ENCODE assay signal across 2 cellular contexts in the genomic region with DNA sequence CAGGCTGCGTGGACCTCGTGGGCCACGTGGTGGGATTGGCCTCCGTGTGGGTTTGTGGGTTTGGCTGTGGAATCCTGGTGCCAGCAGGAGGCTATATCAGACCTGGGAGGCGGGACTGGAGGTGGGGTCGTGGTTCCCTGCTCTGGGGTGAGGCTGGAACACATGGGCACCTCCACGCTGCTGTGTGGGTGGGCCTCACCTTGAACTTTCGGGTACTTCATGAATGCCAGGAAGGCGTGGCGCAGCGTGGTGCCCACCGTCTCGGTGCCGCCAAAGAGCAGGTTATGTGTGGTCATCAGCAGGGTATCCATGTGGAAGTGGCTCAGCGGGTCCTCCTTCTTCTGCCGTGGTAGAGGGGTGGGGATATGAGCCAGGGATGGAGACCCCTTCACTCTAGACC.
TF ChIP-seq lines count a peak whose summit lies in the region.

No MANE protein-coding gene starts in this region.

TF ChIP-seq in K562, 482 proteins besides CTCF, POLR2A, EP300 and RAD21:
- TF ChIP-seq MAX (CRISPR knock-in tag; IDR thresholded peaks at IDR 0.05) (0 out of 2 replicates have a peak, but pooled peaks have one; percentile 22), RBFOX2 (IDR thresholded peaks at IDR 0.05; ENCODE audit: low read depth, low read length) (peak; percentile 35; the same call in 1 of the 2 replicates)
- TF ChIP-seq, protein P1, sequence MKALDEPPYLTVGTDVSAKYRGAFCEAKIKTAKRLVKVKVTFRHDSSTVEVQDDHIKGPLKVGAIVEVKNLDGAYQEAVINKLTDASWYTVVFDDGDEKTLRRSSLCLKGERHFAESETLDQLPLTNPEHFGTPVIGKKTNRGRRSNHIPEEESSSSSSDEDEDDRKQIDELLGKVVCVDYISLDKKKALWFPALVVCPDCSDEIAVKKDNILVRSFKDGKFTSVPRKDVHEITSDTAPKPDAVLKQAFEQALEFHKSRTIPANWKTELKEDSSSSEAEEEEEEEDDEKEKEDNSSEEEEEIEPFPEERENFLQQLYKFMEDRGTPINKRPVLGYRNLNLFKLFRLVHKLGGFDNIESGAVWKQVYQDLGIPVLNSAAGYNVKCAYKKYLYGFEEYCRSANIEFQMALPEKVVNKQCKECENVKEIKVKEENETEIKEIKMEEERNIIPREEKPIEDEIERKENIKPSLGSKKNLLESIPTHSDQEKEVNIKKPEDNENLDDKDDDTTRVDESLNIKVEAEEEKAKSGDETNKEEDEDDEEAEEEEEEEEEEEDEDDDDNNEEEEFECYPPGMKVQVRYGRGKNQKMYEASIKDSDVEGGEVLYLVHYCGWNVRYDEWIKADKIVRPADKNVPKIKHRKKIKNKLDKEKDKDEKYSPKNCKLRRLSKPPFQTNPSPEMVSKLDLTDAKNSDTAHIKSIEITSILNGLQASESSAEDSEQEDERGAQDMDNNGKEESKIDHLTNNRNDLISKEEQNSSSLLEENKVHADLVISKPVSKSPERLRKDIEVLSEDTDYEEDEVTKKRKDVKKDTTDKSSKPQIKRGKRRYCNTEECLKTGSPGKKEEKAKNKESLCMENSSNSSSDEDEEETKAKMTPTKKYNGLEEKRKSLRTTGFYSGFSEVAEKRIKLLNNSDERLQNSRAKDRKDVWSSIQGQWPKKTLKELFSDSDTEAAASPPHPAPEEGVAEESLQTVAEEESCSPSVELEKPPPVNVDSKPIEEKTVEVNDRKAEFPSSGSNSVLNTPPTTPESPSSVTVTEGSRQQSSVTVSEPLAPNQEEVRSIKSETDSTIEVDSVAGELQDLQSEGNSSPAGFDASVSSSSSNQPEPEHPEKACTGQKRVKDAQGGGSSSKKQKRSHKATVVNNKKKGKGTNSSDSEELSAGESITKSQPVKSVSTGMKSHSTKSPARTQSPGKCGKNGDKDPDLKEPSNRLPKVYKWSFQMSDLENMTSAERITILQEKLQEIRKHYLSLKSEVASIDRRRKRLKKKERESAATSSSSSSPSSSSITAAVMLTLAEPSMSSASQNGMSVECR (CRISPR knock-in tag; IDR thresholded peaks at IDR 0.05) = peak; percentile 24; the same call in 1 of the 2 replicates

TF ChIP-seq in liver, 16 proteins besides CTCF, POLR2A, EP300 and RAD21:
- TF ChIP-seq HNF4A (conservative IDR thresholded peaks at IDR 0.05) (peak in 1 of 2 donors; percentile 3), RXRA (IDR thresholded peaks at IDR 0.05) (peak in 1 of 2 donors; percentile 5)
